ENCODE assay signal across 14 cellular contexts in genomic region chr5:134608555-134608954, GRCh38. TPM values are rescaled to one million over a fixed set of nuclear protein-coding genes. Genes with fewer than 3 reads are reported as not detected.
DNase-seq lines count a peak whose midpoint lies in the region; ATAC-seq and TF ChIP-seq lines count a peak whose summit lies in the region.
"Had no signal": no experiment of that assay in that cellular context is flagged by ENCODE, and none has a peak within 500 bp of the region (broad histone marks: within the 10 kb centered on the region; RNA-seq: fewer than 3 reads in every experiment).

No MANE protein-coding gene starts in this region.

- peaks cover 19 to 44% (median 36%) of the 10 kb centered on the region in 4 donors for H3K4me1 Mint-ChIP-seq in CD4-positive, CD25-positive, alpha-beta regulatory T cell
- peaks cover 18% of the 10 kb centered on the region for H3K4me1 Mint-ChIP-seq in Calu3 (ENCODE audit: low read depth, unreplicated experiment)
- peaks cover 67% of the 10 kb centered on the region for H3K4me1 Mint-ChIP-seq in activated T-cell treated with anti-CD3 and anti-CD28 coated beads, Interleukin-2, amount 50 U/mL, for 72 hours (ENCODE audit: low read depth)

- peak; percentile 55 to 58 for ATAC-seq in CD4-positive, CD25-positive, alpha-beta regulatory T cell (ENCODE audit: low read depth in 2 of 2)
- ATAC-seq in activated T-cell treated with anti-CD3 and anti-CD28 coated beads, Interleukin-2, amount 50 U/mL, for 72 hours (replicated peaks in 1 of 2) = peak; percentile 69 to 72
- ATAC-seq in GM19395 (IDR thresholded peaks at IDR 0.05; ENCODE audit: unreplicated experiment) (no peak), left ventricle myocardium superior (no peak)
- ATAC-seq: Right ventricle myocardium inferior had no signal

- H3K36me3 Mint-ChIP-seq in CD4-positive, CD25-positive, alpha-beta regulatory T cell = peaks cover 44% of the 10 kb centered on the region
- peaks cover 54% of the 10 kb centered on the region for H3K36me3 Mint-ChIP-seq in Calu3 (ENCODE audit: insufficient read depth, unreplicated experiment)
- peaks cover 21 to 60% of the 10 kb centered on the region in 2 donors for H3K36me3 Mint-ChIP-seq in activated T-cell treated with anti-CD3 and anti-CD28 coated beads, Interleukin-2, amount 50 U/mL, for 72 hours (ENCODE audit: insufficient read depth in 2 of 2)

- no peak for TF ChIP-seq RAD21 in liver (IDR thresholded peaks at IDR 0.05)

- peaks cover 12% of the 10 kb centered on the region for H3K4me1 ChIP-seq in CD4-positive, CD25-positive, alpha-beta regulatory T cell (ENCODE audit: control insufficient read depth, insufficient read depth, low read length, poor library complexity, severe bottlenecking)
- H3K4me1 ChIP-seq in liver (ENCODE audit: control insufficient read depth in 4 of 4, insufficient read depth in 4 of 4, low read length in 3 of 4) = peaks cover 8 to 33% (median 25%) of the 10 kb centered on the region in 4 donors
- H3K4me1 ChIP-seq: sigmoid colon had no signal

- BruUV-seq in Calu3 (replicated peaks; lab: Mats Ljungman, UMichigan) = no TSS peak

- no peaks in the 10 kb centered on the region for H3K9me3 ChIP-seq in CD4-positive, CD25-positive, alpha-beta regulatory T cell (ENCODE audit: control insufficient read depth in 2 of 2, low read length in 2 of 2)
- no peaks in the 10 kb centered on the region for H3K9me3 ChIP-seq in liver (ENCODE audit: control insufficient read depth in 4 of 4, low read length in 3 of 4)
- H3K9me3 ChIP-seq: sigmoid colon had no signal

- H3K4me3 Mint-ChIP-seq in CD4-positive, CD25-positive, alpha-beta regulatory T cell = peak overlapping the region in 2 of 4 donors; percentile 23 to 40
- H3K4me3 Mint-ChIP-seq in Calu3 (ENCODE audit: low read depth, unreplicated experiment) = no peak overlapping the region
- peak overlapping the region; percentile 79 to 95 for H3K4me3 Mint-ChIP-seq in activated T-cell treated with anti-CD3 and anti-CD28 coated beads, Interleukin-2, amount 50 U/mL, for 72 hours

- TF ChIP-seq CTCF in Calu3 (IDR thresholded peaks at IDR 0.05; ENCODE audit: unreplicated experiment) = no peak
- TF ChIP-seq CTCF in liver (IDR thresholded peaks at IDR 0.05; ENCODE audit: low read depth, low read length, missing input control) = no peak

- in situ Hi-C loops in ACHN (cut with HindIII; ENCODE audit: low pct_ligation_motif_present, low pct_unique_long_range_greater_than_20kb, low sequenced_read_pairs) = no loop called here

- H3K27me3 ChIP-seq in CD4-positive, CD25-positive, alpha-beta regulatory T cell (ENCODE audit: control insufficient read depth, insufficient read depth, low read length) = no peaks in the 10 kb centered on the region
- no peaks in the 10 kb centered on the region for H3K27me3 ChIP-seq in liver (ENCODE audit: control insufficient read depth in 4 of 4, insufficient read depth in 4 of 4, low read length in 3 of 4)
- H3K27me3 ChIP-seq: sigmoid colon had no signal

- H3K27ac ChIP-seq in CD4-positive, CD25-positive, alpha-beta regulatory T cell (ENCODE audit: insufficient read depth, low read length, poor library complexity, severe bottlenecking) = peak overlapping the region; percentile 59
- H3K27ac ChIP-seq in liver (ENCODE audit: low read depth in 1 of 2, low read length in 2 of 2) = peak overlapping the region; percentile 37 to 42
- H3K27ac ChIP-seq: sigmoid colon had no signal

- no peak overlapping the region for H3K9ac ChIP-seq in liver (ENCODE audit: low read depth in 1 of 2, low read length in 2 of 2)

- DNase-seq in CD4-positive, CD25-positive, alpha-beta regulatory T cell = peak in 1 of 3 donors; percentile 75
- no peak for DNase-seq in Calu3
- DNase-seq in activated T-cell treated with anti-CD3 and anti-CD28 coated beads, Interleukin-2, amount 50 U/mL, for 72 hours = no peak
- DNase-seq in NCI-H69 (lab: John Stamatoyannopoulos, UW) = no peak
- no peak for DNase-seq in left ventricle myocardium superior
- DNase-seq in ACHN = no peak
- DNase-seq: activated CD4-positive, alpha-beta T cell treated with anti-CD3 and anti-CD28 coated beads for 1 hour; NCI-H2081 treated with DMSO at 0.1 percent for 48 hours; sigmoid colon; stimulated activated CD4-positive, alpha-beta T cell treated with anti-CD3 and anti-CD28 coated beads, Interleukin-2, amount 100 ng/mL, for 48 hours had no signal

- peaks cover 70% of the 10 kb centered on the region for H3K36me3 ChIP-seq in CD4-positive, CD25-positive, alpha-beta regulatory T cell (ENCODE audit: control insufficient read depth, insufficient read depth, low read length)
- peaks cover 7 to 53% (median 45%) of the 10 kb centered on the region in 4 donors for H3K36me3 ChIP-seq in liver (ENCODE audit: control insufficient read depth in 4 of 4, insufficient read depth in 3 of 4, low read depth in 1 of 4, low read length in 3 of 4)

- H3K27me3 Mint-ChIP-seq in CD4-positive, CD25-positive, alpha-beta regulatory T cell = no peaks in the 10 kb centered on the region
- no peaks in the 10 kb centered on the region for H3K27me3 Mint-ChIP-seq in Calu3 (ENCODE audit: unreplicated experiment)
- H3K27me3 Mint-ChIP-seq in activated T-cell treated with anti-CD3 and anti-CD28 coated beads, Interleukin-2, amount 50 U/mL, for 72 hours (ENCODE audit: low read depth) = no peaks in the 10 kb centered on the region
- H3K27me3 Mint-ChIP-seq: IgD-negative memory B cell had no signal

- H3K27ac Mint-ChIP-seq in CD4-positive, CD25-positive, alpha-beta regulatory T cell = peak overlapping the region; percentile 80 to 92 (median 88)
- H3K27ac Mint-ChIP-seq in Calu3 (ENCODE audit: unreplicated experiment) = peak overlapping the region; percentile 81
- peak overlapping the region; percentile 100 for H3K27ac Mint-ChIP-seq in activated T-cell treated with anti-CD3 and anti-CD28 coated beads, Interleukin-2, amount 50 U/mL, for 72 hours
- H3K27ac Mint-ChIP-seq: IgD-negative memory B cell had no signal

- no peaks in the 10 kb centered on the region for H3K9me3 Mint-ChIP-seq in CD4-positive, CD25-positive, alpha-beta regulatory T cell
- no peaks in the 10 kb centered on the region for H3K9me3 Mint-ChIP-seq in Calu3 (ENCODE audit: low read depth, unreplicated experiment)
- no peaks in the 10 kb centered on the region for H3K9me3 Mint-ChIP-seq in activated T-cell treated with anti-CD3 and anti-CD28 coated beads, Interleukin-2, amount 50 U/mL, for 72 hours
- H3K9me3 Mint-ChIP-seq: IgD-negative memory B cell had no signal

- intact Hi-C loops in Calu3 (cut with micrococcal nuclease; ENCODE audit: unreplicated experiment) = no loop called here
- intact Hi-C loops in left ventricle myocardium superior (cut with micrococcal nuclease) = no loop called here

- CTCF ChIA-PET in Calu3 (lab: Charles Lee) = interaction anchor here (0.7 to 1.5 kb wide), 4 partner anchors 17 to 130 kb away, joined by 3 to 8 read pairs (median 6); partner anchors contain the start of gene CAMLG

- 87% methylated on average over 3 of the region's 3 CpGs for WGBS in liver

- peak overlapping the region; percentile 53 for H3K4me3 ChIP-seq in CD4-positive, CD25-positive, alpha-beta regulatory T cell (ENCODE audit: low read depth, low read length)
- H3K4me3 ChIP-seq in liver (ENCODE audit: low read depth in 1 of 3, low read length in 3 of 3) = no peak overlapping the region
- H3K4me3 ChIP-seq: sigmoid colon had no signal

TF ChIP-seq in liver, 16 proteins besides CTCF, POLR2A, EP300 and RAD21 (continues in another document):
- TF ChIP-seq, protein P1, sequence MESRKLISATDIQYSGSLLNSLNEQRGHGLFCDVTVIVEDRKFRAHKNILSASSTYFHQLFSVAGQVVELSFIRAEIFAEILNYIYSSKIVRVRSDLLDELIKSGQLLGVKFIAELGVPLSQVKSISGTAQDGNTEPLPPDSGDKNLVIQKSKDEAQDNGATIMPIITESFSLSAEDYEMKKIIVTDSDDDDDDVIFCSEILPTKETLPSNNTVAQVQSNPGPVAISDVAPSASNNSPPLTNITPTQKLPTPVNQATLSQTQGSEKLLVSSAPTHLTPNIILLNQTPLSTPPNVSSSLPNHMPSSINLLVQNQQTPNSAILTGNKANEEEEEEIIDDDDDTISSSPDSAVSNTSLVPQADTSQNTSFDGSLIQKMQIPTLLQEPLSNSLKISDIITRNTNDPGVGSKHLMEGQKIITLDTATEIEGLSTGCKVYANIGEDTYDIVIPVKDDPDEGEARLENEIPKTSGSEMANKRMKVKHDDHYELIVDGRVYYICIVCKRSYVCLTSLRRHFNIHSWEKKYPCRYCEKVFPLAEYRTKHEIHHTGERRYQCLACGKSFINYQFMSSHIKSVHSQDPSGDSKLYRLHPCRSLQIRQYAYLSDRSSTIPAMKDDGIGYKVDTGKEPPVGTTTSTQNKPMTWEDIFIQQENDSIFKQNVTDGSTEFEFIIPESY (IDR thresholded peaks at IDR 0.05) = no peak
- no peak for TF ChIP-seq FOXA2 (IDR thresholded peaks at IDR 0.05)

RNA-seq across cellular contexts. Expression of gene SAR1B, which starts 24.1 kb away (rescaled TPM):
- total RNA-seq in CD4-positive, CD25-positive, alpha-beta regulatory T cell = 48.7 TPM
- 10 to 100 TPM; 53.1 to 74.1 (median 65.9) TPM for polyA plus RNA-seq in CD4-positive, CD25-positive, alpha-beta regulatory T cell
- total RNA-seq in Calu3 (2022) (86.9 and 95.4 TPM in 2 replicates), liver (100 to 1,000 TPM in 1 of 2 donors, 10 to 100 TPM in 1; 36.6 to 212 TPM), left ventricle myocardium superior (84.7 TPM)
- 10 to 100 TPM; 68.7 to 85.0 TPM for total RNA-seq in activated T-cell treated with anti-CD3 and anti-CD28 coated beads, Interleukin-2, amount 50 U/mL, for 72 hours
- 100 to 1,000 TPM in 1 of 2 donors, 10 to 100 TPM in 1; 75.5 to 116 TPM for polyA plus RNA-seq in liver

RNA-seq across cellular contexts. Expression of gene SEC24A, which starts 40.0 kb away (rescaled TPM):
- 21.5 TPM for total RNA-seq in CD4-positive, CD25-positive, alpha-beta regulatory T cell
- 1 to 10 TPM; 5.6 to 7.9 (median 7.5) TPM for polyA plus RNA-seq in CD4-positive, CD25-positive, alpha-beta regulatory T cell
- total RNA-seq in Calu3 (2022) (35.2 and 38.4 TPM in 2 replicates), liver (10 to 100 TPM; 21.0 to 46.6 TPM), left ventricle myocardium superior (6.8 TPM)
- 10 to 100 TPM; 32.0 to 49.5 TPM for total RNA-seq in activated T-cell treated with anti-CD3 and anti-CD28 coated beads, Interleukin-2, amount 50 U/mL, for 72 hours
- 10 to 100 TPM; 10.1 to 16.7 TPM for polyA plus RNA-seq in liver

Comparison
In these comparisons a context has a peak if more than half of its experiments do, and no peak if none do; other contexts are left out.
1. ATAC-seq: peak in CD4-positive, CD25-positive, alpha-beta regulatory T cell (2 of 2) and activated T-cell treated with anti-CD3 and anti-CD28 coated beads, Interleukin-2, amount 50 U/mL, for 72 hours (2 of 2); none in GM19395 (single experiment) and left ventricle myocardium superior (single experiment).
2. Peak in every context shown above with its lines, with median percentiles within 50 percentile points of each other: H3K27ac Mint-ChIP-seq.